In genomic region chr17:42184717-42185496, GRCh38 we compare ENCODE assay signal across 8 cellular contexts. TPM values are rescaled to one million over a fixed set of nuclear protein-coding genes. Genes with fewer than 3 reads are reported as not detected.
DNase-seq lines count a peak whose midpoint lies in the region; ATAC-seq, FAIRE-seq and TF ChIP-seq lines count a peak whose summit lies in the region.

TSS of gene HCRT (minus strand) at chr17:42185452. CDS start at chr17:42185365, 87 bp downstream.

- H3K4me1 ChIP-seq in astrocyte (ENCODE audit: insufficient read depth, low read length) (peaks cover 13% of the 10 kb centered on the region), muscle layer of duodenum (ENCODE audit: control insufficient read depth in 1 of 2, insufficient read depth in 2 of 2, low read length in 2 of 2) (peaks cover 3 to 26% of the 10 kb centered on the region in 2 donors)

- no peak for TF ChIP-seq CTCF in AG09309 (IDR thresholded peaks at IDR 0.05; ENCODE audit: control insufficient read depth, insufficient read depth, low read depth, low read length, missing control alignments)
- no peak for TF ChIP-seq CTCF in HFFc6 (IDR thresholded peaks at IDR 0.05)
- no peak for TF ChIP-seq CTCF in astrocyte (IDR thresholded peaks at IDR 0.05; ENCODE audit: insufficient read depth, low read depth, low read length)

- H3K4me3 ChIP-seq in AG09309 (ENCODE audit: control insufficient read depth, low read depth, low read length) (peak within 1 kb of the TSS; percentile 25), astrocyte (ENCODE audit: insufficient read depth, low read depth, low read length) (peak within 1 kb of the TSS; percentile 70), muscle layer of duodenum (ENCODE audit: low read depth in 1 of 2, low read length in 2 of 2) (peak within 1 kb of the TSS; percentile 7 to 63)

- FAIRE-seq in astrocyte (lab: Jason Lieb, UNC), result no peak

- ATAC-seq in HG03439 (IDR thresholded peaks at IDR 0.05; ENCODE audit: unreplicated experiment), result no peak

- H3K27me3 ChIP-seq in astrocyte (ENCODE audit: insufficient read depth, low read length) (peaks cover 23% of the 10 kb centered on the region), muscle layer of duodenum (ENCODE audit: low read depth, low read length) (peaks cover 11% of the 10 kb centered on the region)

- no peaks in the 10 kb centered on the region for H3K9me3 ChIP-seq in astrocyte (ENCODE audit: insufficient read depth, low read depth, low read length)
- no peaks in the 10 kb centered on the region for H3K9me3 ChIP-seq in muscle layer of duodenum (ENCODE audit: control insufficient read depth in 1 of 2, low read length in 2 of 2)

- no peaks in the 10 kb centered on the region for H3K79me2 ChIP-seq in astrocyte (ENCODE audit: insufficient read depth, low read length)

- H3K9me3 Mint-ChIP-seq in HFFc6, result no peaks in the 10 kb centered on the region
- H3K9me3 Mint-ChIP-seq in astrocyte (ENCODE audit: unreplicated experiment), result no peaks in the 10 kb centered on the region

- no peak within 1 kb of the TSS for H3K27ac Mint-ChIP-seq in HFFc6
- H3K27ac Mint-ChIP-seq in astrocyte (ENCODE audit: unreplicated experiment), result no peak within 1 kb of the TSS

- DNase-seq in AG09309 (ENCODE audit: low read depth) (no peak), HFFc6 (no peak), astrocyte (ENCODE audit: low read depth) (no peak), DMS 273 (lab: John Stamatoyannopoulos, UW; ENCODE audit: unreplicated experiment) (no peak), NCI-H1694 treated with DMSO at 0.1 percent for 48 hours (lab: John Stamatoyannopoulos, UW) (no peak), NCI-H2227 treated with DMSO at 0.1 percent for 48 hours (lab: John Stamatoyannopoulos, UW) (no peak)

- peaks cover 4% of the 10 kb centered on the region for H4K20me1 ChIP-seq in astrocyte (ENCODE audit: insufficient read depth, low read length)

- no peak within 1 kb of the TSS for H3K27ac ChIP-seq in astrocyte (ENCODE audit: low read depth, low read length)
- no peak within 1 kb of the TSS for H3K27ac ChIP-seq in muscle layer of duodenum (ENCODE audit: low read length)

- H2AFZ ChIP-seq in astrocyte (ENCODE audit: low read depth, low read length), result peak within 1 kb of the TSS; percentile 98

- H3K36me3 Mint-ChIP-seq in HFFc6 (ENCODE audit: low read depth), result no peaks in the 10 kb centered on the region
- H3K36me3 Mint-ChIP-seq in astrocyte (ENCODE audit: low read depth, unreplicated experiment), result no peaks in the 10 kb centered on the region

- H3K27me3 Mint-ChIP-seq in HFFc6 (ENCODE audit: insufficient read depth) (peaks cover 10% of the 10 kb centered on the region), astrocyte (ENCODE audit: low read depth, unreplicated experiment) (peaks cover 34% of the 10 kb centered on the region)

- peak within 1 kb of the TSS; percentile 99 for H3K4me2 ChIP-seq in astrocyte (ENCODE audit: low read length)

- H3K4me1 Mint-ChIP-seq in HFFc6 (ENCODE audit: low read depth) (peaks cover 24% of the 10 kb centered on the region), astrocyte (ENCODE audit: low read depth, unreplicated experiment) (peaks cover 8% of the 10 kb centered on the region)

- no peaks in the 10 kb centered on the region for H3K36me3 ChIP-seq in astrocyte (ENCODE audit: insufficient read depth, low read length)
- H3K36me3 ChIP-seq in muscle layer of duodenum (ENCODE audit: control insufficient read depth in 1 of 2, insufficient read depth in 2 of 2, low read length in 2 of 2), result no peaks in the 10 kb centered on the region

- H3K4me3 Mint-ChIP-seq in HFFc6 (peak within 1 kb of the TSS; percentile 80), astrocyte (ENCODE audit: unreplicated experiment) (no peak within 1 kb of the TSS)

- no peak within 1 kb of the TSS for H3K9ac ChIP-seq in astrocyte (ENCODE audit: low read length)

RNA-seq across cellular contexts. Expression of gene HCRT, which starts in this region (rescaled TPM):
- not detected for total RNA-seq in HFFc6 (2021; fragmentation: NEBNext Ultra II Directional; extraction: Animal tissue kit (Norgen Biotek cat#: 25700))
- not detected in 2 replicates for total RNA-seq in astrocyte
